In the genomic region with DNA sequence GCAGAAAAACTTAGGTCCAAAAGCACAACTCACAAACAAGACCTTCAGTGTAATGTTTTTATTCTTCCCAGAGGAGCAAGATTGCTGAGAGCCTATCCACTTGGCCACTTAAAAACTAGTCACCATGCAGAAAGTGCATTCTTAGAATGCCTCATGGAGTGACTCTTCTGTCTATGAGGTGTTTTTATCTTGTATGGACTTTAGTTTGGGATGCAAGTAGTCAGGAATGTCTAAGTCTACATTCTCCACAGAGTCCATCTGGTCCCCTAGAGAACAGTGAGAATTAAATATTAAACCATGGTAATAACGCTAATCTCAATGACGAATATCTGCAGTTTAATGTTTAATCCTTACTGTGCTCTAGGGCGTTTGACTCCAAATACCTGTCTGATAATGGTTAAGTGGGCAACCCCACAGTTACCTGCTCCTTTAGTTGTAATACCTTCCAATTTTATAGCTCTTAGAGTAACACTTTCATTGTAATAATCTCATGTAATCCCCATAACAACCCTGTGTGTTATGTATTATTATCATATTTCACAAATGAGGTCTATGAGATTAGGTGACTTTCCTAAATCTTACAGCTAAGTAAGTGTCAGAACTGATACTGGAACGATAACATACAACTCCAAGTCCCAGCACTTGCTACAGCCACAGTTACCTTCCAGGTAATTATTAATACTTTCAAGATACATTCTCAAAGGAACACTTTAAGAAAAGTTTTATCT, we compare ENCODE assay signal across 1 cellular context.
TF ChIP-seq lines count a peak whose summit lies in the region.

No MANE protein-coding gene starts in this region.

TF ChIP-seq in K562, 482 proteins besides CTCF, POLR2A, EP300 and RAD21 (continued from another document):
- no peak for TF ChIP-seq RNF219 (CRISPR knock-in tag; IDR thresholded peaks at IDR 0.05)
- TF ChIP-seq ZNF644 (tag; IDR thresholded peaks at IDR 0.05; ENCODE audit: low read depth) = no peak
- TF ChIP-seq TRIM24 (IDR thresholded peaks at IDR 0.05) = no peak
- TF ChIP-seq NONO (IDR thresholded peaks at IDR 0.05; ENCODE audit: low read depth in 2 of 2, low read length in 1 of 2) = no peak
- TF ChIP-seq ZNF717 (CRISPR knock-in tag; IDR thresholded peaks at IDR 0.05) = no peak
- TF ChIP-seq NFE2L1 (tag; IDR thresholded peaks at IDR 0.05; ENCODE audit: borderline replicate concordance, low read depth) = no peak
- TF ChIP-seq, protein P1, sequence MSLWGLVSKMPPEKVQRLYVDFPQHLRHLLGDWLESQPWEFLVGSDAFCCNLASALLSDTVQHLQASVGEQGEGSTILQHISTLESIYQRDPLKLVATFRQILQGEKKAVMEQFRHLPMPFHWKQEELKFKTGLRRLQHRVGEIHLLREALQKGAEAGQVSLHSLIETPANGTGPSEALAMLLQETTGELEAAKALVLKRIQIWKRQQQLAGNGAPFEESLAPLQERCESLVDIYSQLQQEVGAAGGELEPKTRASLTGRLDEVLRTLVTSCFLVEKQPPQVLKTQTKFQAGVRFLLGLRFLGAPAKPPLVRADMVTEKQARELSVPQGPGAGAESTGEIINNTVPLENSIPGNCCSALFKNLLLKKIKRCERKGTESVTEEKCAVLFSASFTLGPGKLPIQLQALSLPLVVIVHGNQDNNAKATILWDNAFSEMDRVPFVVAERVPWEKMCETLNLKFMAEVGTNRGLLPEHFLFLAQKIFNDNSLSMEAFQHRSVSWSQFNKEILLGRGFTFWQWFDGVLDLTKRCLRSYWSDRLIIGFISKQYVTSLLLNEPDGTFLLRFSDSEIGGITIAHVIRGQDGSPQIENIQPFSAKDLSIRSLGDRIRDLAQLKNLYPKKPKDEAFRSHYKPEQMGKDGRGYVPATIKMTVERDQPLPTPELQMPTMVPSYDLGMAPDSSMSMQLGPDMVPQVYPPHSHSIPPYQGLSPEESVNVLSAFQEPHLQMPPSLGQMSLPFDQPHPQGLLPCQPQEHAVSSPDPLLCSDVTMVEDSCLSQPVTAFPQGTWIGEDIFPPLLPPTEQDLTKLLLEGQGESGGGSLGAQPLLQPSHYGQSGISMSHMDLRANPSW (CRISPR knock-in tag; IDR thresholded peaks at IDR 0.05) = no peak
- TF ChIP-seq BCOR (IDR thresholded peaks at IDR 0.05) = no peak
- TF ChIP-seq ZNF398 (CRISPR knock-in tag; IDR thresholded peaks at IDR 0.05) = no peak
- no peak for TF ChIP-seq IFI16 (CRISPR knock-in tag; IDR thresholded peaks at IDR 0.05)
TF ChIP-seq in K562: peak in this region for 0.
